In the genomic region with DNA sequence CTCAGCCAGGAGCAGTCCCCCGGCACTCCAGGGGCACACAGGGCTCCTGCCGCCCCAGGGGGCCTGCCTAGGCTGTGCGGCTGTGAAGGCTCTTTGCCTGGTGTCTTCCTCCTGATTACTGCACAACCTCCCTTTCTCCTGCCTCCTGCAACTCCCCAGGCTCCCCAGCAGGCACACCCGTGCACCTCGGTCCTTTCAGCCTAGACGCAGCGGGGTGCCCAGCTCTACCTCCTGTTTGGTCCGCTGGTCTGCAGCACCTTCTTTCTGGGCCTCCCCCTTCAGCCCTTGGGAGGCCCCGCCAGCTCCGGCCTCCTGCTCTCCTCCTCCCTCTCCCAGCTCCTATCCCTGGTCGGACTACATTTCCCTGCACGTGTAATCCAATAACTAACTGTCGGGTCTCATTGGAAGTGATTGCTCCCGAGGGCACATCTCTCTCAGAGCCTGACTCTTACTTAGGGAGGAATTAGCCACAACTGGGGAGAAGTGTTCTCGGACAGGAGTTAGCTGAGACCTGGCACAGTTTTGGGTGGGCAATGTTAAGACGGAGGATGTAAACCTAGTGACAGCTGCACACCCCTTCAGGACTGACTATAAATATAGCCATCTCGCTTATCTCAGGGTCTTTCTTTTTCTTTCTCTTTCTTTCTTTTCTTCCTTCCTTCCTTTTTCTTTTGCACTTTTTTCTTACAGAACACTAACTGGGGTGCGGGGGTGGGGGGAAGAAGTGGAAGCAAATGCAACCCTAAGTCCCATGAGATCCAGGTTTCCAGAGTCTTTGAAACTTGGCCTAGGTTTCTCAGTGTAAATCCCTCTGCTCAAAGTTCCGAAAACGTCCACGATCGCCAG, we compare ENCODE assay signal across 8 cellular contexts. TPM values are rescaled to one million over a fixed set of nuclear protein-coding genes. Genes with fewer than 3 reads are reported as not detected.
DNase-seq lines count a peak whose midpoint lies in the region; ATAC-seq and TF ChIP-seq lines count a peak whose summit lies in the region.

No MANE protein-coding gene starts in this region.

- no peaks in the 10 kb centered on the region for H3K9me3 Mint-ChIP-seq in activated CD4-positive, alpha-beta memory T cell treated with anti-CD3 and anti-CD28 coated beads, Interleukin-2, amount 10 ng/mL, durations not matched to agents 7 days and 5 days
- H3K9me3 Mint-ChIP-seq in activated CD4-positive, alpha-beta memory T cell treated with anti-CD3 and anti-CD28 coated beads for 36 hours: no peaks in the 10 kb centered on the region
- no peaks in the 10 kb centered on the region for H3K9me3 Mint-ChIP-seq in WTC11
- H3K9me3 Mint-ChIP-seq in stimulated activated naive CD8-positive, alpha-beta T cell treated with anti-CD3 and anti-CD28 coated beads, Interleukin-15, amount 100 ng/mL, for 72 hours: no peaks in the 10 kb centered on the region

- peaks cover 94% of the 10 kb centered on the region for H3K27me3 ChIP-seq in iPS-18a (ENCODE audit: control insufficient read depth, insufficient read depth, low read length)

- H3K27ac ChIP-seq in iPS-18a (ENCODE audit: low read length): no peak overlapping the region

- no peaks in the 10 kb centered on the region for H3K36me3 ChIP-seq in iPS-18a (ENCODE audit: control insufficient read depth, low read depth, low read length)

- TF ChIP-seq CTCF in WTC11 (IDR thresholded peaks at IDR 0.05): no peak

- CTCF ChIA-PET in activated CD4-positive, alpha-beta memory T cell treated with anti-CD3 and anti-CD28 coated beads, Interleukin-2, amount 10 ng/mL, durations not matched to agents 7 days and 5 days (lab: Charles Lee): interaction anchor here (1.2 to 3.5 kb wide), 2 partner anchors 9 to 11 kb away, joined by 3 to 24 read pairs; no protein-coding TSS in a partner anchor
- CTCF ChIA-PET in activated CD4-positive, alpha-beta memory T cell treated with anti-CD3 and anti-CD28 coated beads for 36 hours (lab: Charles Lee): interaction anchor here (1.4 kb wide), 1 partner anchor 9 kb away, joined by 7 read pairs; no protein-coding TSS in a partner anchor
- CTCF ChIA-PET in WTC11 (lab: Charles Lee): interaction anchor here (0.5 to 1.3 kb wide), 4 partner anchors 9 to 226 kb away, joined by 3 to 5 read pairs (median 4); no protein-coding TSS in a partner anchor

- H3K4me1 ChIP-seq in iPS-18a (ENCODE audit: control insufficient read depth, low read depth, low read length): peaks cover 4% of the 10 kb centered on the region

- H3K27me3 Mint-ChIP-seq in activated CD4-positive, alpha-beta memory T cell treated with anti-CD3 and anti-CD28 coated beads, Interleukin-2, amount 10 ng/mL, durations not matched to agents 7 days and 5 days: peaks cover 76% of the 10 kb centered on the region
- H3K27me3 Mint-ChIP-seq in activated CD4-positive, alpha-beta memory T cell treated with anti-CD3 and anti-CD28 coated beads for 36 hours: peaks cover 70% of the 10 kb centered on the region
- peaks cover 93% of the 10 kb centered on the region for H3K27me3 Mint-ChIP-seq in WTC11 (ENCODE audit: low read depth)
- H3K27me3 Mint-ChIP-seq in stimulated activated naive CD8-positive, alpha-beta T cell treated with anti-CD3 and anti-CD28 coated beads, Interleukin-15, amount 100 ng/mL, for 72 hours: peaks cover 97% of the 10 kb centered on the region

- H3K4me1 Mint-ChIP-seq in activated CD4-positive, alpha-beta memory T cell treated with anti-CD3 and anti-CD28 coated beads, Interleukin-2, amount 10 ng/mL, durations not matched to agents 7 days and 5 days: peaks cover 24% of the 10 kb centered on the region
- H3K4me1 Mint-ChIP-seq in activated CD4-positive, alpha-beta memory T cell treated with anti-CD3 and anti-CD28 coated beads for 36 hours (ENCODE audit: low read depth): peaks cover 20% of the 10 kb centered on the region
- H3K4me1 Mint-ChIP-seq in WTC11: peaks cover 46% of the 10 kb centered on the region
- H3K4me1 Mint-ChIP-seq in stimulated activated naive CD8-positive, alpha-beta T cell treated with anti-CD3 and anti-CD28 coated beads, Interleukin-15, amount 100 ng/mL, for 72 hours: peaks cover 55% of the 10 kb centered on the region

- no peaks in the 10 kb centered on the region for H3K9me3 ChIP-seq in iPS-18a (ENCODE audit: control insufficient read depth, low read depth, low read length)

- DNase-seq in activated CD4-positive, alpha-beta memory T cell treated with anti-CD3 and anti-CD28 coated beads, Interleukin-2, amount 10 ng/mL, durations not matched to agents 7 days and 5 days: no peak
- DNase-seq in activated CD4-positive, alpha-beta memory T cell treated with anti-CD3 and anti-CD28 coated beads for 36 hours: no peak
- DNase-seq in WTC11 (ENCODE audit: low spot score) (peak; percentile 39), sciatic nerve (ENCODE audit: low spot score) (no peak), SIG-M5 (lab: John Stamatoyannopoulos, UW) (no peak), NCI-H1436 (lab: John Stamatoyannopoulos, UW) (no peak)
- peak in 1 of 2 donors; percentile 24 for DNase-seq in stimulated activated naive CD8-positive, alpha-beta T cell treated with anti-CD3 and anti-CD28 coated beads, Interleukin-15, amount 100 ng/mL, for 72 hours

- no peak for ATAC-seq in WTC11
- peak; percentile 21 for ATAC-seq in stimulated activated naive CD8-positive, alpha-beta T cell treated with anti-CD3 and anti-CD28 coated beads, Interleukin-15, amount 100 ng/mL, for 72 hours
- no peak for ATAC-seq in sciatic nerve

- POLR2A ChIA-PET in activated CD4-positive, alpha-beta memory T cell treated with anti-CD3 and anti-CD28 coated beads, Interleukin-2, amount 10 ng/mL, durations not matched to agents 7 days and 5 days (lab: Charles Lee): no interaction called here
- POLR2A ChIA-PET in activated CD4-positive, alpha-beta memory T cell treated with anti-CD3 and anti-CD28 coated beads for 36 hours (lab: Charles Lee): no interaction called here
- POLR2A ChIA-PET in WTC11 (lab: Charles Lee): no interaction called here

- no peak overlapping the region for H3K27ac Mint-ChIP-seq in activated CD4-positive, alpha-beta memory T cell treated with anti-CD3 and anti-CD28 coated beads, Interleukin-2, amount 10 ng/mL, durations not matched to agents 7 days and 5 days
- no peak overlapping the region for H3K27ac Mint-ChIP-seq in activated CD4-positive, alpha-beta memory T cell treated with anti-CD3 and anti-CD28 coated beads for 36 hours
- H3K27ac Mint-ChIP-seq in WTC11: no peak overlapping the region
- H3K27ac Mint-ChIP-seq in stimulated activated naive CD8-positive, alpha-beta T cell treated with anti-CD3 and anti-CD28 coated beads, Interleukin-15, amount 100 ng/mL, for 72 hours: no peak overlapping the region

- peak overlapping the region; percentile 27 for H3K4me3 Mint-ChIP-seq in activated CD4-positive, alpha-beta memory T cell treated with anti-CD3 and anti-CD28 coated beads, Interleukin-2, amount 10 ng/mL, durations not matched to agents 7 days and 5 days
- H3K4me3 Mint-ChIP-seq in activated CD4-positive, alpha-beta memory T cell treated with anti-CD3 and anti-CD28 coated beads for 36 hours: no peak overlapping the region
- H3K4me3 Mint-ChIP-seq in WTC11: peak overlapping the region; percentile 67
- H3K4me3 Mint-ChIP-seq in stimulated activated naive CD8-positive, alpha-beta T cell treated with anti-CD3 and anti-CD28 coated beads, Interleukin-15, amount 100 ng/mL, for 72 hours: peak overlapping the region; percentile 71 to 72

- peaks cover 3% of the 10 kb centered on the region for H3K36me3 Mint-ChIP-seq in activated CD4-positive, alpha-beta memory T cell treated with anti-CD3 and anti-CD28 coated beads, Interleukin-2, amount 10 ng/mL, durations not matched to agents 7 days and 5 days (ENCODE audit: low read depth)
- H3K36me3 Mint-ChIP-seq in activated CD4-positive, alpha-beta memory T cell treated with anti-CD3 and anti-CD28 coated beads for 36 hours: no peaks in the 10 kb centered on the region
- H3K36me3 Mint-ChIP-seq in WTC11: no peaks in the 10 kb centered on the region; the same call in 1 of the 2 replicates

- peak overlapping the region; percentile 14 for H3K4me3 ChIP-seq in iPS-18a (ENCODE audit: low read length)

- intact Hi-C loops in activated CD4-positive, alpha-beta memory T cell treated with anti-CD3 and anti-CD28 coated beads for 36 hours (cut with micrococcal nuclease): loop anchor here (5.0 kb wide), 1 partner anchor 219 kb away; the partner anchor contains the start of gene FOXC1
- intact Hi-C loops in sciatic nerve (cut with DNase I): no loop called here

- H3K9ac ChIP-seq in iPS-18a (ENCODE audit: low read length): no peak overlapping the region

TF ChIP-seq in WTC11, 78 proteins besides CTCF, POLR2A, EP300 and RAD21 (continues in another document):
- peak; percentile 73 for TF ChIP-seq ZNF423 (CRISPR knock-in tag; IDR thresholded peaks at IDR 0.05)

RNA-seq across cellular contexts. Expression of gene FOXF2, which starts 1.1 kb away (rescaled TPM):
- total RNA-seq in activated CD4-positive, alpha-beta memory T cell treated with anti-CD3 and anti-CD28 coated beads, Interleukin-2, amount 10 ng/mL, durations not matched to agents 7 days and 5 days: not detected
- total RNA-seq in activated CD4-positive, alpha-beta memory T cell treated with anti-CD3 and anti-CD28 coated beads for 36 hours: not detected
- total RNA-seq in WTC11 (2021) (0.07 to 0.11 TPM in 2 of 3 replicates, not detected in the other), sciatic nerve (0.58 TPM)
